In genomic region chr19:2372076-2372612, GRCh38 we compare ENCODE assay signal across 22 cellular contexts. TPM values are rescaled to one million over a fixed set of nuclear protein-coding genes. Genes with fewer than 3 reads are reported as not detected.
DNase-seq lines count a peak whose midpoint lies in the region; ATAC-seq and TF ChIP-seq lines count a peak whose summit lies in the region.
"Had no signal": no experiment of that assay in that cellular context is flagged by ENCODE, and none has a peak within 500 bp of the region (broad histone marks: within the 10 kb centered on the region; RNA-seq: fewer than 3 reads in every experiment).

No MANE protein-coding gene starts in this region.

- CTCF ChIA-PET in SK-N-SH (lab: Yijun Ruan, JAX): interaction anchor here (1.0 to 1.2 kb wide), 2 partner anchors 13 to 46 kb away, joined by 3 read pairs; no protein-coding TSS in a partner anchor

- H3K36me3 ChIP-seq in SK-N-SH (replicated peaks in 1 of 2; ENCODE audit: control insufficient read depth in 1 of 2, insufficient read depth in 2 of 2, low read length in 1 of 2) (no peaks in the 10 kb centered on the region), GM23338 (ENCODE audit: insufficient read depth) (no peaks in the 10 kb centered on the region)

- H3K4me1 Mint-ChIP-seq in glutamatergic neuron (ENCODE audit: low read depth, unreplicated experiment): peaks cover 11% of the 10 kb centered on the region
- H3K4me1 Mint-ChIP-seq in GM23338: no peaks in the 10 kb centered on the region; the same call in 2 of the 3 replicates

- H2AFZ ChIP-seq in SK-N-SH (ENCODE audit: low read depth) (0 out of 2 replicates have a peak overlapping the region, but pooled peaks have one; percentile 22), GM23338 (no peak overlapping the region)
- H2AFZ ChIP-seq: GM23248 had no signal

- no peak for TF ChIP-seq CTCF in SK-N-SH (IDR thresholded peaks at IDR 0.05)
- no peak for TF ChIP-seq CTCF in glutamatergic neuron (IDR thresholded peaks at IDR 0.05; ENCODE audit: partially characterized antibody, unreplicated experiment)
- TF ChIP-seq CTCF in GM23338 (conservative IDR thresholded peaks at IDR 0.05; ENCODE audit: low read depth in 2 of 2): no peak

- H3F3A ChIP-seq in SK-N-SH (replicated peaks; ENCODE audit: insufficient read depth): peaks cover 4% of the 10 kb centered on the region
- H3F3A ChIP-seq in GM23338 (replicated peaks; ENCODE audit: low read depth): no peaks in the 10 kb centered on the region

- POLR2A ChIA-PET in SK-N-SH (lab: Yijun Ruan, JAX): no interaction called here

- H3K27me3 Mint-ChIP-seq in glutamatergic neuron (ENCODE audit: unreplicated experiment): peaks cover 5% of the 10 kb centered on the region
- peaks cover 15% of the 10 kb centered on the region for H3K27me3 Mint-ChIP-seq in GM23338 (ENCODE audit: insufficient read depth, low read depth, poor library complexity)

- H3K9ac ChIP-seq in SK-N-SH: no peak overlapping the region
- H3K9ac ChIP-seq: BLaER1 treated with 17β-estradiol and CSF1 and Interleukin-3, amounts not matched to agents 10 nM and 100 nM; GM23248 had no signal

- no peak for DNase-seq in SK-N-SH
- DNase-seq in RPMI7951 (ENCODE audit: low read depth): peak; percentile 75
- DNase-seq in glutamatergic neuron: no peak
- no peak for DNase-seq in GM23338 (ENCODE audit: low spot score)
- DNase-seq: ACHN; CD8-positive, alpha-beta T cell; DMS79; KBM-7; NCI-H1092; NCI-H1436 treated with DMSO at 0.1 percent for 48 hours; NCI-H1930; NCI-H2227 treated with DMSO at 0.1 percent for 48 hours; NCI-H510A; SIG-M5 had no signal

- H4K20me1 ChIP-seq in SK-N-SH (ENCODE audit: insufficient read depth) (no peaks in the 10 kb centered on the region), GM23338 (replicated peaks; ENCODE audit: insufficient read depth) (no peaks in the 10 kb centered on the region)
- H4K20me1 ChIP-seq: BLaER1 treated with 17β-estradiol and CSF1 and Interleukin-3, amounts not matched to agents 10 nM and 100 nM had no signal

- TF ChIP-seq RAD21 in SK-N-SH (IDR thresholded peaks at IDR 0.05; ENCODE audit: low read length): no peak

- no peak overlapping the region for H3K27ac Mint-ChIP-seq in glutamatergic neuron (ENCODE audit: unreplicated experiment)
- H3K27ac Mint-ChIP-seq in GM23338: no peak overlapping the region
- H3K27ac Mint-ChIP-seq: CD8-positive, alpha-beta T cell had no signal

- H3K27ac ChIP-seq in SK-N-SH (ENCODE audit: low read depth in 2 of 2, low read length in 1 of 2): no peak overlapping the region; a peak in 1 of 4 replicates
- no peak overlapping the region for H3K27ac ChIP-seq in GM23338 (ENCODE audit: low read depth)
- H3K27ac ChIP-seq: 22Rv1, GM23248 had no signal

- no peak overlapping the region for H3K4me2 ChIP-seq in SK-N-SH
- H3K4me2 ChIP-seq in GM23338: no peak overlapping the region

- H3K36me3 Mint-ChIP-seq in glutamatergic neuron (ENCODE audit: unreplicated experiment): no peaks in the 10 kb centered on the region
- H3K36me3 Mint-ChIP-seq in GM23338 (ENCODE audit: low read depth): no peaks in the 10 kb centered on the region
- H3K36me3 Mint-ChIP-seq: CD8-positive, alpha-beta T cell had no signal

- TF ChIP-seq EP300 in SK-N-SH (IDR thresholded peaks at IDR 0.05; ENCODE audit: borderline replicate concordance in 1 of 2, low read depth in 1 of 2, low read length in 1 of 2): no peak

- 78% methylated on average over 11 of the region's 11 CpGs for WGBS in SK-N-SH (ENCODE audit: low lambda C conversion rate)

- no peaks in the 10 kb centered on the region for H3K9me3 ChIP-seq in SK-N-SH

- ATAC-seq in SK-N-SH treated with all-trans-retinoic acid at 6 μM for 48 hours: no peak
- ATAC-seq in HG03135 (IDR thresholded peaks at IDR 0.05; ENCODE audit: unreplicated experiment): no peak
- no peak for ATAC-seq in HG02981 (IDR thresholded peaks at IDR 0.05; ENCODE audit: unreplicated experiment)
- ATAC-seq in GM23338: no peak
- no peak for ATAC-seq in GM18517 (IDR thresholded peaks at IDR 0.05; ENCODE audit: unreplicated experiment)
- ATAC-seq: CD8-positive, alpha-beta T cell had no signal

- H3K27me3 ChIP-seq in SK-N-SH (ENCODE audit: insufficient read depth) (no peaks in the 10 kb centered on the region), GM23338 (ENCODE audit: insufficient read depth) (no peaks in the 10 kb centered on the region)
- H3K27me3 ChIP-seq: BLaER1 treated with 17β-estradiol and CSF1 and Interleukin-3, amounts not matched to agents 10 nM and 100 nM had no signal

- H3K79me2 ChIP-seq in SK-N-SH (ENCODE audit: insufficient read depth) (no peaks in the 10 kb centered on the region), GM23338 (replicated peaks; ENCODE audit: insufficient read depth) (no peaks in the 10 kb centered on the region)

- H3K4me3 Mint-ChIP-seq in glutamatergic neuron (ENCODE audit: unreplicated experiment) (peak overlapping the region; percentile 1), GM23338 (no peak overlapping the region)
- H3K4me3 Mint-ChIP-seq: CD8-positive, alpha-beta T cell had no signal

- H3K4me3 ChIP-seq in SK-N-SH (ENCODE audit: low read depth in 2 of 2, low read length in 1 of 2): no peak overlapping the region
- no peak overlapping the region for H3K4me3 ChIP-seq in GM23338
- H3K4me3 ChIP-seq: BLaER1 treated with 17β-estradiol and CSF1 and Interleukin-3, amounts not matched to agents 10 nM and 100 nM; GM23248 had no signal

- peaks cover 7% of the 10 kb centered on the region for H3K9me3 Mint-ChIP-seq in glutamatergic neuron (ENCODE audit: unreplicated experiment)
- H3K9me3 Mint-ChIP-seq in GM23338: peaks cover 10% of the 10 kb centered on the region; the same call in 2 of the 3 replicates
- H3K9me3 Mint-ChIP-seq: CD8-positive, alpha-beta T cell had no signal

- no peaks in the 10 kb centered on the region for H3K4me1 ChIP-seq in SK-N-SH (ENCODE audit: control insufficient read depth in 1 of 2, insufficient read depth in 2 of 2, low read depth in 1 of 2, low read length in 1 of 2)
- H3K4me1 ChIP-seq in GM23338 (ENCODE audit: insufficient read depth): no peaks in the 10 kb centered on the region

- H3K9me2 ChIP-seq in SK-N-SH: no peaks in the 10 kb centered on the region
- 0 out of 2 replicates have a peak, but pooled peaks cover 3% of the 10 kb centered on the region for H3K9me2 ChIP-seq in GM23338 (ENCODE audit: insufficient read depth)

TF ChIP-seq in SK-N-SH, 30 proteins besides CTCF, POLR2A, EP300 and RAD21 (continues in another document):
- TF ChIP-seq TCF12 (IDR thresholded peaks at IDR 0.05) (no peak), FOXM1 (IDR thresholded peaks at IDR 0.05; ENCODE audit: low read depth) (no peak)

TF ChIP-seq in SK-N-SH treated with all-trans-retinoic acid at 6 μM for 48 hours, 23 proteins besides CTCF, POLR2A, EP300 and RAD21:
- TF ChIP-seq GLIS3 (CRISPR knock-in tag; IDR thresholded peaks at IDR 0.05): no peak
- TF ChIP-seq ZC3H10 (CRISPR knock-in tag; IDR thresholded peaks at IDR 0.05): no peak

TF ChIP-seq in GM23338, 12 proteins besides CTCF, POLR2A, EP300 and RAD21 (continues in another document):
- no peak for TF ChIP-seq STAT1 (IDR thresholded peaks at IDR 0.05; ENCODE audit: unreplicated experiment)
- TF ChIP-seq EZH2 (IDR thresholded peaks at IDR 0.05; ENCODE audit: low read depth, unreplicated experiment): no peak

RNA-seq across cellular contexts. Expression of gene TMPRSS9, which starts 12.1 kb away (rescaled TPM):
- polyA plus RNA-seq in SK-N-SH (2012; rRNA removed) (not detected in 2 replicates), GM23338 (2016; fragmentation: Nextera tagmentation; extraction: Ambion mirVana) (0.05 and 0.38 TPM in 2 replicates)
- not detected in 2 replicates for polyA plus RNA-seq in SK-N-SH (2012; cell fraction: cytosol; rRNA removed)
- polyA plus RNA-seq in SK-N-SH (2012; cell fraction: nucleus; rRNA removed): 0.06 TPM in 1 of 2 replicates, not detected in the other
- 0.10 TPM in 1 of 2 replicates, not detected in the other for total RNA-seq in RPMI7951 (2014; rRNA removed; shearing (Covaris generic))
- 0.29 TPM for total RNA-seq in glutamatergic neuron (ENCODE audit: unreplicated experiment)
- total RNA-seq in GM23338 (2014; rRNA removed; shearing (Covaris generic)): 0.16 and 0.28 TPM in 2 replicates
- total RNA-seq: CD8-positive, alpha-beta T cell; GM23248; T-helper 1 cell treated with Interleukin-12 subunit alpha and Interleukin-12 subunit beta and Interleukin-4 antibody, amounts not matched to agents 30 ng/mL and 1 ng/mL, for 36 hours had no signal

RNA-seq across cellular contexts. Expression of gene SPPL2B, which starts 43.7 kb away (rescaled TPM):
- polyA plus RNA-seq in SK-N-SH (2012; rRNA removed) (48.5 and 58.1 TPM in 2 replicates), GM23338 (2016; fragmentation: Nextera tagmentation; extraction: Ambion mirVana) (21.1 and 23.5 TPM in 2 replicates)
- 7.7 and 14.5 TPM in 2 replicates for polyA plus RNA-seq in SK-N-SH (2012; cell fraction: cytosol; rRNA removed)
- polyA plus RNA-seq in SK-N-SH (2012; cell fraction: nucleus; rRNA removed): 364 and 416 TPM in 2 replicates
- total RNA-seq in RPMI7951 (2014; rRNA removed; shearing (Covaris generic)): 12.1 and 15.1 TPM in 2 replicates
- total RNA-seq in glutamatergic neuron (ENCODE audit: unreplicated experiment): 166 TPM
- total RNA-seq in GM23338 (2014; rRNA removed; shearing (Covaris generic)): 51.0 and 53.3 TPM in 2 replicates

RNA-seq across cellular contexts. Expression of gene LSM7, which starts 43.8 kb away (rescaled TPM):
- polyA plus RNA-seq in SK-N-SH (2012; rRNA removed): 1,077 and 1,193 TPM in 2 replicates
- 767 and 1,013 TPM in 2 replicates for polyA plus RNA-seq in SK-N-SH (2012; cell fraction: cytosol; rRNA removed)
- polyA plus RNA-seq in SK-N-SH (2012; cell fraction: nucleus; rRNA removed): 353 and 686 TPM in 2 replicates
- 343 and 390 TPM in 2 replicates for total RNA-seq in RPMI7951 (2014; rRNA removed; shearing (Covaris generic))
- 105 TPM for total RNA-seq in glutamatergic neuron (ENCODE audit: unreplicated experiment)
- 197 and 299 TPM in 2 replicates for total RNA-seq in GM23338 (2014; rRNA removed; shearing (Covaris generic))
- 409 and 434 TPM in 2 replicates for polyA plus RNA-seq in GM23338 (2016; fragmentation: Nextera tagmentation; extraction: Ambion mirVana)

RNA-seq across cellular contexts. Expression of gene TIMM13, which starts 55.2 kb away (rescaled TPM):
- polyA plus RNA-seq in SK-N-SH (2012; rRNA removed) (76.0 and 76.9 TPM in 2 replicates), GM23338 (2016; fragmentation: Nextera tagmentation; extraction: Ambion mirVana) (347 TPM in 2 replicates)
- 37.4 and 60.8 TPM in 2 replicates for polyA plus RNA-seq in SK-N-SH (2012; cell fraction: cytosol; rRNA removed)
- polyA plus RNA-seq in SK-N-SH (2012; cell fraction: nucleus; rRNA removed): 58.5 and 81.6 TPM in 2 replicates
- 47.9 and 71.4 TPM in 2 replicates for total RNA-seq in RPMI7951 (2014; rRNA removed; shearing (Covaris generic))
- 91.5 TPM for total RNA-seq in glutamatergic neuron (ENCODE audit: unreplicated experiment)
- total RNA-seq in GM23338 (2014; rRNA removed; shearing (Covaris generic)): 118 and 140 TPM in 2 replicates
